8 cellular contexts compared by ENCODE assay signal in the genomic region with DNA sequence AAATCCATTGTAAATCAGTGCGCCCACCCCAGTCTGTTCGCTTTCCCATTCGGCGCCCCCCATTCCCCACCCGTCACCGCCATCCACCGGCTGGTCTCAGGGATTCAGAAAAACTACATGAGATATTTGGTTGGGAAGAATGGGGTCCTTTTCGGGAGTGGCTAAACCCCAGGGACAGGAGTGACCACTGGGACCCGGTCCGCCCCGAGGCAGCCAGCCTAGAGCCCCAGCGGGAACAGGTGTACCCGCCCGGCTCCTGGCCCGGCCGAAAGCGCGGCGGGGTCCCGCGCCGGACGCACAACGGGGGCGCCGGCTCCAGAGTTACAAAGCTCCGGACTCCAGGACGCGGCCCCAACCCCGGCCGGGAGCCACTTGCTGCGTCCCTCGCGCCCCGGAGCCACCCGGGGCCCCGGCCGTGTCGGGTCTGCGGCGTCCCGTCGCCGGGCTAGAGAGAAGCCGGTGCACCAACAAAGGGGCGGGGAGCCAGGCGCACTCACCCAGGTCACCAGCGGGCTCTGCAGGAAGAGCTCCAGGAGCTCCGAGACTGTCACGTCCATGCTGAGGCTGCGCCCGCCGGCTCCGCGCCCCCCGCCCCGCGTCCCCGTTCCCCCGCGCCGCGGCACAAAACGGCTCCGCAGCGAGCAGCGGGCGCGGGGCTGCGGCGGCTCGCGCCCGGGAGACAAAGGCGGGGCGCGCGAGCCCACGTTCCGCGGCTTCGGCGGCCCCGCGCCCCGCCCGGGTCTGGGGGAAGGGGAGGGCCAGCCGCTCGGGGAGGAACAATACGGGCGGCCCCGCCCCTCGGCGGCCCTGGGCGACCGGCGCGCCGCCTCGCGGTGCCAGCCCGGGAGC. TPM values are rescaled to one million over a fixed set of nuclear protein-coding genes. Genes with fewer than 3 reads are reported as not detected.
A peak's percentile ranks its signal among the peaks of the same experiment; 100 is the strongest.
DNase-seq lines count a peak whose midpoint lies in the region; ATAC-seq and TF ChIP-seq lines count a peak whose summit lies in the region.

Gene CCDC88C, minus strand, starts transcription at position 687 of the 849 bp plus-strand sequence. Its CDS starts 130 bp downstream, at position 557.

- H3K9me3 Mint-ChIP-seq in activated CD8-positive, alpha-beta T cell treated with anti-CD3 and anti-CD28 coated beads, Interleukin-2, amount 10 ng/mL, durations not matched to agents 7 days and 5 days (ENCODE audit: insufficient read depth): no peaks in the 10 kb centered on the region
- H3K9me3 Mint-ChIP-seq in endothelial cell (ENCODE audit: unreplicated experiment): no peaks in the 10 kb centered on the region
- no peaks in the 10 kb centered on the region for H3K9me3 Mint-ChIP-seq in stimulated activated memory B cell treated with anti-CD40 and anti-IgM and Interleukin-4, amounts not matched to agents 10 μg/mL and 1 μg/mL and 100 μg/mL, for 72 hours

- no peak for DNase-seq in AG04449 (ENCODE audit: low read depth, low spot score)
- DNase-seq in NCI-H510A (lab: John Stamatoyannopoulos, UW): peak; percentile 61
- DNase-seq in activated CD8-positive, alpha-beta T cell treated with anti-CD3 and anti-CD28 coated beads, Interleukin-2, amount 10 ng/mL, durations not matched to agents 7 days and 5 days: peak; percentile 80
- peak; percentile 69 for DNase-seq in endothelial cell (ENCODE audit: low spot score)
- peak; percentile 63 for DNase-seq in mucosa of gallbladder (ENCODE audit: low spot score)

- H3K36me3 Mint-ChIP-seq in activated CD8-positive, alpha-beta T cell treated with anti-CD3 and anti-CD28 coated beads, Interleukin-2, amount 10 ng/mL, durations not matched to agents 7 days and 5 days (ENCODE audit: low read depth): peaks cover 44% of the 10 kb centered on the region
- H3K36me3 Mint-ChIP-seq in endothelial cell (ENCODE audit: low read depth, unreplicated experiment): peaks cover 8% of the 10 kb centered on the region
- peaks cover 27% of the 10 kb centered on the region for H3K36me3 Mint-ChIP-seq in stimulated activated memory B cell treated with anti-CD40 and anti-IgM and Interleukin-4, amounts not matched to agents 10 μg/mL and 1 μg/mL and 100 μg/mL, for 72 hours

- peaks cover 42% of the 10 kb centered on the region for H3K4me1 Mint-ChIP-seq in activated CD8-positive, alpha-beta T cell treated with anti-CD3 and anti-CD28 coated beads, Interleukin-2, amount 10 ng/mL, durations not matched to agents 7 days and 5 days (ENCODE audit: low read depth)
- H3K4me1 Mint-ChIP-seq in endothelial cell (ENCODE audit: unreplicated experiment): peaks cover 31% of the 10 kb centered on the region
- H3K4me1 Mint-ChIP-seq in stimulated activated memory B cell treated with anti-CD40 and anti-IgM and Interleukin-4, amounts not matched to agents 10 μg/mL and 1 μg/mL and 100 μg/mL, for 72 hours: peaks cover 56% of the 10 kb centered on the region

- CTCF ChIA-PET in AG04449 (lab: Yijun Ruan, JAX): interaction anchor here (1.0 to 5.6 kb wide), 4 partner anchors 10 to 93 kb away, joined by 3 to 97 read pairs (median 4); no protein-coding TSS in a partner anchor
- CTCF ChIA-PET in activated CD8-positive, alpha-beta T cell treated with anti-CD3 and anti-CD28 coated beads, Interleukin-2, amount 10 ng/mL, durations not matched to agents 7 days and 5 days (lab: Charles Lee): interaction anchor here (1.2 to 10.5 kb wide), 9 partner anchors 9 to 108 kb away, joined by 5 to 233 read pairs (median 21); no protein-coding TSS in a partner anchor

- peaks cover 6% of the 10 kb centered on the region for H3K27me3 Mint-ChIP-seq in activated CD8-positive, alpha-beta T cell treated with anti-CD3 and anti-CD28 coated beads, Interleukin-2, amount 10 ng/mL, durations not matched to agents 7 days and 5 days (ENCODE audit: low read depth)
- peaks cover 11% of the 10 kb centered on the region for H3K27me3 Mint-ChIP-seq in endothelial cell (ENCODE audit: unreplicated experiment)
- H3K27me3 Mint-ChIP-seq in stimulated activated memory B cell treated with anti-CD40 and anti-IgM and Interleukin-4, amounts not matched to agents 10 μg/mL and 1 μg/mL and 100 μg/mL, for 72 hours: no peaks in the 10 kb centered on the region

- peak; percentile 47 for ATAC-seq in GM18868 (IDR thresholded peaks at IDR 0.05; ENCODE audit: unreplicated experiment)
- peak; percentile 49 for ATAC-seq in HG03108 (IDR thresholded peaks at IDR 0.05; ENCODE audit: unreplicated experiment)
- ATAC-seq in activated CD8-positive, alpha-beta T cell treated with anti-CD3 and anti-CD28 coated beads, Interleukin-2, amount 10 ng/mL, durations not matched to agents 7 days and 5 days: peak; percentile 58
- ATAC-seq in stimulated activated memory B cell treated with anti-CD40 and anti-IgM and Interleukin-4, amounts not matched to agents 10 μg/mL and 1 μg/mL and 100 μg/mL, for 72 hours: peak; percentile 78

- H3K27ac Mint-ChIP-seq in activated CD8-positive, alpha-beta T cell treated with anti-CD3 and anti-CD28 coated beads, Interleukin-2, amount 10 ng/mL, durations not matched to agents 7 days and 5 days: peak within 1 kb of the TSS; percentile 99
- H3K27ac Mint-ChIP-seq in endothelial cell (ENCODE audit: unreplicated experiment): peak within 1 kb of the TSS; percentile 65
- peak within 1 kb of the TSS; percentile 95 for H3K27ac Mint-ChIP-seq in stimulated activated memory B cell treated with anti-CD40 and anti-IgM and Interleukin-4, amounts not matched to agents 10 μg/mL and 1 μg/mL and 100 μg/mL, for 72 hours

- peak within 1 kb of the TSS; percentile 43 for H3K4me3 ChIP-seq in AG04449 (ENCODE audit: low read depth, low read length)

- H3K4me3 Mint-ChIP-seq in activated CD8-positive, alpha-beta T cell treated with anti-CD3 and anti-CD28 coated beads, Interleukin-2, amount 10 ng/mL, durations not matched to agents 7 days and 5 days: peak within 1 kb of the TSS; percentile 97
- peak within 1 kb of the TSS; percentile 94 for H3K4me3 Mint-ChIP-seq in endothelial cell (ENCODE audit: unreplicated experiment)
- H3K4me3 Mint-ChIP-seq in stimulated activated memory B cell treated with anti-CD40 and anti-IgM and Interleukin-4, amounts not matched to agents 10 μg/mL and 1 μg/mL and 100 μg/mL, for 72 hours: peak within 1 kb of the TSS; percentile 98

- POLR2A ChIA-PET in AG04449 (lab: Yijun Ruan, JAX): no interaction called here
- POLR2A ChIA-PET in activated CD8-positive, alpha-beta T cell treated with anti-CD3 and anti-CD28 coated beads, Interleukin-2, amount 10 ng/mL, durations not matched to agents 7 days and 5 days (lab: Charles Lee): interaction anchor here (0.7 to 8.3 kb wide), 20 partner anchors 8 to 437 kb away, joined by 3 to 65 read pairs (median 8); partner anchors contain the start of genes GPR68 and PPP4R3A

- TF ChIP-seq CTCF in AG04449 (IDR thresholded peaks at IDR 0.05; ENCODE audit: insufficient read depth, low read length, missing control alignments) (no peak), endothelial cell (IDR thresholded peaks at IDR 0.05; ENCODE audit: unreplicated experiment) (no peak)

RNA-seq across cellular contexts. Expression of gene CCDC88C, which starts in this region (rescaled TPM):
- total RNA-seq in activated CD8-positive, alpha-beta T cell treated with anti-CD3 and anti-CD28 coated beads, Interleukin-2, amount 10 ng/mL, durations not matched to agents 7 days and 5 days: 100 to 1,000 TPM; 147 to 153 TPM
- 48.2 TPM for total RNA-seq in endothelial cell (ENCODE audit: unreplicated experiment)
- total RNA-seq in mucosa of gallbladder: 78.5 TPM
